2 cellular contexts compared by ENCODE assay signal in the genomic region with DNA sequence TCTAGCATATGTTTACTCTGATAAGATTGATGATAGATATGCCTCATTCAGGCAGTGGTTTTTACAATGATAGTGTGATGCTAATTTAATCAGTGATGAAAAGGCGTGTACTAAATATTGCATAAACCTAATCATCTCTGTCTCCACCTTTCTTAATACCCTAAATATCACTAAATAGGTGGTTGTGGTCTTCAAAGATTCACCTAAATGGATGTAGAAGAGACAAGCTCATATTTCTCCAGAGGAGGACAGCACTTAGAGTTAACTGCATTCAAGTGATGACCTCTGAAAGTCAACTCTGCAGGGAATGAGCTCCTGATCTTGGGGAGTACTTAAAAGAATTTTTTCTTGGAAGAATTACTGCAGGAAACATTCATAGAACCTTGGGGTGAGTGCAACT. TPM values are rescaled to one million over a fixed set of nuclear protein-coding genes. Genes with fewer than 3 reads are reported as not detected.
"Had no signal": no experiment of that assay in that cellular context is flagged by ENCODE, and none has a peak within 500 bp of the region (broad histone marks: within the 10 kb centered on the region; RNA-seq: fewer than 3 reads in every experiment).

A gene with protein sequence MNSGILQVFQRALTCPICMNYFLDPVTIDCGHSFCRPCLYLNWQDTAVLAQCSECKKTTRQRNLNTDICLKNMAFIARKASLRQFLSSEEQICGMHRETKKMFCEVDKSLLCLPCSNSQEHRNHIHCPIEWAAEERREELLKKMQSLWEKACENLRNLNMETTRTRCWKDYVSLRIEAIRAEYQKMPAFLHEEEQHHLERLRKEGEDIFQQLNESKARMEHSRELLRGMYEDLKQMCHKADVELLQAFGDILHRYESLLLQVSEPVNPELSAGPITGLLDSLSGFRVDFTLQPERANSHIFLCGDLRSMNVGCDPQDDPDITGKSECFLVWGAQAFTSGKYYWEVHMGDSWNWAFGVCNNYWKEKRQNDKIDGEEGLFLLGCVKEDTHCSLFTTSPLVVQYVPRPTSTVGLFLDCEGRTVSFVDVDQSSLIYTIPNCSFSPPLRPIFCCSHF (plus strand): TSS at position 301 of the 400 bp plus-strand sequence. CDS start 2,132 bp downstream, outside the sequence.

RNA-seq across cellular contexts. Expression of the gene that starts here (rescaled TPM):
- total RNA-seq: G401, GM12878 had no signal
- polyA plus RNA-seq: GM12878 had no signal
